ENCODE assay signal across 18 cellular contexts in genomic region chr11:61364012-61364396, GRCh38. TPM values are rescaled to one million over a fixed set of nuclear protein-coding genes. Genes with fewer than 3 reads are reported as not detected.
A peak's percentile ranks its signal among the peaks of the same experiment; 100 is the strongest.
DNase-seq lines count a peak whose midpoint lies in the region; ATAC-seq and TF ChIP-seq lines count a peak whose summit lies in the region.
"Had no signal": no experiment of that assay in that cellular context is flagged by ENCODE, and none has a peak within 500 bp of the region (broad histone marks: within the 10 kb centered on the region; RNA-seq: fewer than 3 reads in every experiment).

No MANE protein-coding gene starts in this region.

- H3K27ac ChIP-seq in DND-41 (ENCODE audit: low read length) (no peak overlapping the region), A673 (ENCODE audit: low read depth, low read length, poor library complexity, severe bottlenecking) (no peak overlapping the region)
- H3K27ac ChIP-seq: left lung, neutrophil had no signal

- H3K36me3 ChIP-seq in DND-41 (ENCODE audit: insufficient read depth, low read length): peaks cover 57% of the 10 kb centered on the region
- peaks cover 52% of the 10 kb centered on the region for H3K36me3 ChIP-seq in A673 (ENCODE audit: insufficient read depth, low read length, poor library complexity, severe bottlenecking)

- H4K20me1 ChIP-seq in DND-41 (ENCODE audit: insufficient read depth, low read length): no peaks in the 10 kb centered on the region

- BruUV-seq in A673 (replicated peaks; lab: Mats Ljungman, UMichigan): no TSS peak

- H2AFZ ChIP-seq in DND-41 (ENCODE audit: low read depth, low read length): no peak overlapping the region

- H3K4me1 Mint-ChIP-seq in CD14-positive monocyte (peaks cover 40% of the 10 kb centered on the region), memory B cell (peaks cover 18% of the 10 kb centered on the region)
- peaks cover 37% of the 10 kb centered on the region for H3K4me1 Mint-ChIP-seq in activated CD4-positive, alpha-beta memory T cell treated with anti-CD3 and anti-CD28 coated beads, Interleukin-2, amount 10 ng/mL, durations not matched to agents 7 days and 5 days

- ATAC-seq in DND-41 (ENCODE audit: insufficient read depth, low read depth): no peak
- ATAC-seq in memory B cell (ENCODE audit: low read depth): no peak
- ATAC-seq in HG03280 (IDR thresholded peaks at IDR 0.05; ENCODE audit: unreplicated experiment): no peak
- ATAC-seq: left lung; sciatic nerve; stimulated activated naive B cell treated with anti-CD40 and anti-IgM and Interleukin-4, amounts not matched to agents 10 μg/mL and 1 μg/mL and 100 μg/mL, for 72 hours had no signal

- H3K27ac Mint-ChIP-seq in CD14-positive monocyte (peak overlapping the region in 5 of 7 donors; percentile 40 to 100 (median 100)), memory B cell (peak overlapping the region; percentile 95)
- no peak overlapping the region for H3K27ac Mint-ChIP-seq in activated CD4-positive, alpha-beta memory T cell treated with anti-CD3 and anti-CD28 coated beads, Interleukin-2, amount 10 ng/mL, durations not matched to agents 7 days and 5 days
- H3K27ac Mint-ChIP-seq: stimulated activated naive B cell treated with anti-CD40 and anti-IgM and Interleukin-4, amounts not matched to agents 10 μg/mL and 1 μg/mL and 100 μg/mL, for 72 hours had no signal

- intact Hi-C loops in CD14-positive monocyte (cut with micrococcal nuclease) (no loop called here), A673 (cut with micrococcal nuclease; ENCODE audit: unreplicated experiment) (no loop called here)

- CTCF ChIA-PET in activated CD4-positive, alpha-beta memory T cell treated with anti-CD3 and anti-CD28 coated beads, Interleukin-2, amount 10 ng/mL, durations not matched to agents 7 days and 5 days (lab: Charles Lee): interaction anchor here (0.6 to 10.0 kb wide), 5 partner anchors 10 to 1097 kb away, joined by 3 to 153 read pairs (median 6); partner anchors contain the start of genes DDB1 and TKFC
- CTCF ChIA-PET in A673 (lab: Charles Lee): no interaction called here

- H3K4me2 ChIP-seq in DND-41 (ENCODE audit: insufficient read depth, low read length): peak overlapping the region; percentile 91; the same call in 1 of the 2 replicates

- H3K36me3 Mint-ChIP-seq in CD14-positive monocyte (peaks cover 39 to 51% of the 10 kb centered on the region in 2 donors), memory B cell (peaks cover 10% of the 10 kb centered on the region)
- peaks cover 49% of the 10 kb centered on the region for H3K36me3 Mint-ChIP-seq in activated CD4-positive, alpha-beta memory T cell treated with anti-CD3 and anti-CD28 coated beads, Interleukin-2, amount 10 ng/mL, durations not matched to agents 7 days and 5 days (ENCODE audit: low read depth)

- POLR2A ChIA-PET in activated CD4-positive, alpha-beta memory T cell treated with anti-CD3 and anti-CD28 coated beads, Interleukin-2, amount 10 ng/mL, durations not matched to agents 7 days and 5 days (lab: Charles Lee): interaction anchor here (1.4 to 5.3 kb wide), 7 partner anchors 11 to 66 kb away, joined by 7 to 118 read pairs (median 34); partner anchors contain the start of genes CPSF7, DDB1, SDHAF2 and TKFC
- POLR2A ChIA-PET in A673 (lab: Charles Lee; ENCODE audit: low non-redundant PET): no interaction called here

- TF ChIP-seq CTCF in CD14-positive monocyte (IDR thresholded peaks at IDR 0.05) (no peak), DND-41 (IDR thresholded peaks at IDR 0.05; ENCODE audit: borderline replicate concordance, extremely low read depth, low read length, poor library complexity, severe bottlenecking) (no peak), A673 (conservative IDR thresholded peaks at IDR 0.05; ENCODE audit: low read depth, low read length) (no peak)

- H3K4me1 ChIP-seq in DND-41 (ENCODE audit: insufficient read depth, low read length): peaks cover 32% of the 10 kb centered on the region
- peaks cover 15% of the 10 kb centered on the region for H3K4me1 ChIP-seq in A673 (ENCODE audit: insufficient read depth, low read length, poor library complexity, severe bottlenecking)

- H3K27me3 ChIP-seq in DND-41 (ENCODE audit: insufficient read depth, low read length, poor library complexity): no peaks in the 10 kb centered on the region
- H3K27me3 ChIP-seq in A673 (replicated peaks; ENCODE audit: insufficient read depth, low read depth, low read length, poor library complexity): no peaks in the 10 kb centered on the region
- H3K27me3 ChIP-seq: left lung, neutrophil had no signal

- H3K9me3 ChIP-seq in DND-41 (ENCODE audit: insufficient read depth, low read length, severe bottlenecking) (no peaks in the 10 kb centered on the region), A673 (ENCODE audit: low read depth, low read length, poor library complexity, severe bottlenecking) (no peaks in the 10 kb centered on the region)
- H3K9me3 ChIP-seq: left lung, neutrophil had no signal

- DNase-seq in CD14-positive monocyte (ENCODE audit: low spot score) (no peak), DND-41 (no peak), memory B cell (ENCODE audit: low spot score in 2 of 2) (no peak), NCI-H2171 (lab: John Stamatoyannopoulos, UW) (no peak), A673 (ENCODE audit: low spot score) (no peak), mesenteric fat pad (ENCODE audit: low spot score) (no peak)
- no peak for DNase-seq in activated CD4-positive, alpha-beta memory T cell treated with anti-CD3 and anti-CD28 coated beads, Interleukin-2, amount 10 ng/mL, durations not matched to agents 7 days and 5 days
- DNase-seq: activated CD8-positive, alpha-beta memory T cell treated with anti-CD3 and anti-CD28 coated beads, Interleukin-2, amount 50 U/mL, for 4 hours; KBM-7; left lung; NCI-H1694 treated with DMSO at 0.1 percent for 48 hours; NCI-H526 treated with DMSO at 0.1 percent for 48 hours; Right ventricle myocardium superior; stimulated activated CD4-positive, alpha-beta T cell treated with anti-CD3 and anti-CD28 coated beads, Interleukin-4, amount 100 ng/mL, for 4 hours; stimulated activated naive B cell treated with anti-CD40 and anti-IgM and Interleukin-4, amounts not matched to agents 10 μg/mL and 1 μg/mL and 100 μg/mL, for 72 hours had no signal

- no peaks in the 10 kb centered on the region for H3K27me3 Mint-ChIP-seq in CD14-positive monocyte (ENCODE audit: low read depth in 3 of 3)
- H3K27me3 Mint-ChIP-seq in activated CD4-positive, alpha-beta memory T cell treated with anti-CD3 and anti-CD28 coated beads, Interleukin-2, amount 10 ng/mL, durations not matched to agents 7 days and 5 days: no peaks in the 10 kb centered on the region
- no peaks in the 10 kb centered on the region for H3K27me3 Mint-ChIP-seq in memory B cell
- H3K27me3 Mint-ChIP-seq: stimulated activated naive B cell treated with anti-CD40 and anti-IgM and Interleukin-4, amounts not matched to agents 10 μg/mL and 1 μg/mL and 100 μg/mL, for 72 hours had no signal

- no peaks in the 10 kb centered on the region for H3K9me3 Mint-ChIP-seq in CD14-positive monocyte
- no peaks in the 10 kb centered on the region for H3K9me3 Mint-ChIP-seq in activated CD4-positive, alpha-beta memory T cell treated with anti-CD3 and anti-CD28 coated beads, Interleukin-2, amount 10 ng/mL, durations not matched to agents 7 days and 5 days
- no peaks in the 10 kb centered on the region for H3K9me3 Mint-ChIP-seq in memory B cell
- H3K9me3 Mint-ChIP-seq: stimulated activated naive B cell treated with anti-CD40 and anti-IgM and Interleukin-4, amounts not matched to agents 10 μg/mL and 1 μg/mL and 100 μg/mL, for 72 hours had no signal

- H3K4me3 ChIP-seq in DND-41 (ENCODE audit: low read depth in 1 of 2, low read length in 2 of 2) (no peak overlapping the region), A673 (ENCODE audit: low read depth, low read length, poor library complexity, severe bottlenecking) (no peak overlapping the region)

- H3K4me3 Mint-ChIP-seq in CD14-positive monocyte (no peak overlapping the region), memory B cell (no peak overlapping the region)
- peak overlapping the region; percentile 98 for H3K4me3 Mint-ChIP-seq in activated CD4-positive, alpha-beta memory T cell treated with anti-CD3 and anti-CD28 coated beads, Interleukin-2, amount 10 ng/mL, durations not matched to agents 7 days and 5 days

- H3K9ac ChIP-seq in DND-41 (ENCODE audit: low read depth, low read length): no peak overlapping the region

- H3K79me2 ChIP-seq in DND-41 (ENCODE audit: insufficient read depth, low read length): peaks cover 45% of the 10 kb centered on the region

RNA-seq across cellular contexts. Expression of gene TMEM138, which starts 1.8 kb away (rescaled TPM):
- 10 to 100 TPM; 34.5 to 50.7 TPM for polyA plus RNA-seq in CD14-positive monocyte
- 10 to 100 TPM; 45.5 to 50.0 TPM for total RNA-seq in activated CD4-positive, alpha-beta memory T cell treated with anti-CD3 and anti-CD28 coated beads, Interleukin-2, amount 10 ng/mL, durations not matched to agents 7 days and 5 days
- total RNA-seq in A673 (2021): 58.8 and 82.8 TPM in 2 replicates
- 68.2 TPM for total RNA-seq in mesenteric fat pad

RNA-seq across cellular contexts. Expression of gene CYB561A3, which starts 2.3 kb away (rescaled TPM):
- 100 to 1,000 TPM; 112 TPM for polyA plus RNA-seq in CD14-positive monocyte
- total RNA-seq in activated CD4-positive, alpha-beta memory T cell treated with anti-CD3 and anti-CD28 coated beads, Interleukin-2, amount 10 ng/mL, durations not matched to agents 7 days and 5 days: 10 to 100 TPM; 36.0 to 38.6 TPM
- total RNA-seq in A673 (2021): 42.1 and 54.7 TPM in 2 replicates
- total RNA-seq in mesenteric fat pad: 34.4 TPM

RNA-seq across cellular contexts. Expression of gene TMEM216, which starts 28.4 kb away (rescaled TPM):
- 10 to 100 TPM; 30.1 to 31.2 TPM for polyA plus RNA-seq in CD14-positive monocyte
- 1 to 10 TPM; 7.6 to 9.3 TPM for total RNA-seq in activated CD4-positive, alpha-beta memory T cell treated with anti-CD3 and anti-CD28 coated beads, Interleukin-2, amount 10 ng/mL, durations not matched to agents 7 days and 5 days
- total RNA-seq in A673 (2021) (11.5 and 11.6 TPM in 2 replicates), mesenteric fat pad (9.9 TPM)

RNA-seq across cellular contexts. Expression of gene TKFC, which starts 31.0 kb away (rescaled TPM):
- 10 to 100 TPM; 29.5 to 29.6 TPM for polyA plus RNA-seq in CD14-positive monocyte
- total RNA-seq in activated CD4-positive, alpha-beta memory T cell treated with anti-CD3 and anti-CD28 coated beads, Interleukin-2, amount 10 ng/mL, durations not matched to agents 7 days and 5 days: 10 to 100 TPM; 49.6 to 51.5 TPM
- total RNA-seq in A673 (2021) (82.3 and 94.2 TPM in 2 replicates), mesenteric fat pad (21.2 TPM)

RNA-seq across cellular contexts. Expression of gene DDB1, which starts 31.1 kb away (rescaled TPM):
- 10 to 100 TPM; 86.6 to 97.2 TPM for polyA plus RNA-seq in CD14-positive monocyte
- total RNA-seq in activated CD4-positive, alpha-beta memory T cell treated with anti-CD3 and anti-CD28 coated beads, Interleukin-2, amount 10 ng/mL, durations not matched to agents 7 days and 5 days: 100 to 1,000 TPM; 166 to 174 TPM
- total RNA-seq in A673 (2021): 305 and 307 TPM in 2 replicates
- total RNA-seq in mesenteric fat pad: 195 TPM
